1 cellular context compared by ENCODE assay signal in the genomic region with DNA sequence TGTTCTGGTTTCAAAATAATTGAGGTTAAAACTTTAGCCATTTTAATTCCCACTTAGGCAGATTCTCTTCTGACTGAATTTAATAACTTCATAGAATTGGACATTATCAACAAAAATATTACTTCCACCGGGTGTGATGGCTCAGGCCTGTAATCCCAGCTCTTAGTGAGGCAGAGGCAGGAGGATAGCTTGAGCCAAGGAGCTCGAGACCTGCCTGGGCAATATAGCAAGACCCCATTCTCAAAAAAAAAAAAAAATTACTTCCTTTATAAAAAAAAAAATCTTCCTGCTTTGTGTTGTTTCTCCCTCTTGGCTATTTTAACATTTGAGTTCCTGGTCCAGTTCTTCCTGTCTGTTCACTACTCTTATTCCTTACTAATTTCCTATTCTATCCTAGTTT.
A peak's percentile ranks its signal among the peaks of the same experiment; 100 is the strongest.
TF ChIP-seq lines count a peak whose summit lies in the region.

No MANE protein-coding gene starts in this region.

TF ChIP-seq in HEK293, 187 proteins besides CTCF, POLR2A, EP300 and RAD21 (continued from another document):
- TF ChIP-seq, protein P1, sequence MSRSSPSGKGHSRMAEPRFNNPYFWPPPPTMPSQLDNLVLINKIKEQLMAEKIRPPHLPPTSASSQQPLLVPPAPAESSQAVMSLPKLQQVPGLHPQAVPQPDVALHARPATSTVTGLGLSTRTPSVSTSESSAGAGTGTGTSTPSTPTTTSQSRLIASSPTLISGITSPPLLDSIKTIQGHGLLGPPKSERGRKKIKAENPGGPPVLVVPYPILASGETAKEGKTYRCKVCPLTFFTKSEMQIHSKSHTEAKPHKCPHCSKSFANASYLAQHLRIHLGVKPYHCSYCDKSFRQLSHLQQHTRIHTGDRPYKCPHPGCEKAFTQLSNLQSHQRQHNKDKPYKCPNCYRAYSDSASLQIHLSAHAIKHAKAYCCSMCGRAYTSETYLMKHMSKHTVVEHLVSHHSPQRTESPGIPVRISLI (tag by site-specific recombination; IDR thresholded peaks at IDR 0.05): peak; percentile 48; the same call in 1 of the 2 replicates
- no peak for TF ChIP-seq ZNF529 (tag by site-specific recombination; IDR thresholded peaks at IDR 0.05; ENCODE audit: insufficient replicate concordance)
